ENCODE assay signal across 27 cellular contexts in genomic region chr11:92489831-92490399, GRCh38.
"Had no signal": no experiment of that assay in that cellular context is flagged by ENCODE, and none has a peak within 500 bp of the region (broad histone marks: within the 10 kb centered on the region; RNA-seq: fewer than 3 reads in every experiment).

No MANE protein-coding gene starts in this region.

- H3K36me3 Mint-ChIP-seq: immature natural killer cell; naive thymus-derived CD8-positive, alpha-beta T cell; stimulated activated naive B cell treated with anti-CD40 and anti-IgM and Interleukin-4, amounts not matched to agents 10 μg/mL and 1 μg/mL and 100 μg/mL, for 72 hours had no signal

- H3K27ac Mint-ChIP-seq: immature natural killer cell; naive thymus-derived CD8-positive, alpha-beta T cell; nephron; stimulated activated naive B cell treated with anti-CD40 and anti-IgM and Interleukin-4, amounts not matched to agents 10 μg/mL and 1 μg/mL and 100 μg/mL, for 72 hours had no signal

- H3K27me3 Mint-ChIP-seq: naive thymus-derived CD8-positive, alpha-beta T cell; stimulated activated naive B cell treated with anti-CD40 and anti-IgM and Interleukin-4, amounts not matched to agents 10 μg/mL and 1 μg/mL and 100 μg/mL, for 72 hours had no signal

- H3K4me1 Mint-ChIP-seq: immature natural killer cell; naive thymus-derived CD8-positive, alpha-beta T cell; stimulated activated naive B cell treated with anti-CD40 and anti-IgM and Interleukin-4, amounts not matched to agents 10 μg/mL and 1 μg/mL and 100 μg/mL, for 72 hours had no signal

- H3K4me3 Mint-ChIP-seq: immature natural killer cell; naive thymus-derived CD8-positive, alpha-beta T cell; nephron; neural crest cell; stimulated activated naive B cell treated with anti-CD40 and anti-IgM and Interleukin-4, amounts not matched to agents 10 μg/mL and 1 μg/mL and 100 μg/mL, for 72 hours had no signal

- ATAC-seq: mucosa of descending colon; naive thymus-derived CD8-positive, alpha-beta T cell; pancreas; right cardiac atrium; sciatic nerve; stimulated activated naive B cell treated with anti-CD40 and anti-IgM and Interleukin-4, amounts not matched to agents 10 μg/mL and 1 μg/mL and 100 μg/mL, for 72 hours; stimulated activated naive CD8-positive, alpha-beta T cell treated with anti-CD3 and anti-CD28 coated beads, Interleukin-15, Interleukin-2, amounts not matched to agents 100 U/mL and 50 U/mL, for 24 hours; upper lobe of right lung had no signal

- DNase-seq: hypothalamus; immature natural killer cell; kidney; left ventricle myocardium inferior; mesendoderm; midbrain; mucosa of descending colon; naive thymus-derived CD8-positive, alpha-beta T cell; nucleus accumbens; pancreas; posterior cingulate gyrus; retina; right cardiac atrium; stimulated activated CD4-positive, alpha-beta T cell treated with anti-CD3 and anti-CD28 coated beads, Interleukin-12 subunit alpha, Interleukin-12 subunit beta, amount 100 ng/mL, for 4 hours; stimulated activated CD4-positive, alpha-beta T cell treated with anti-CD3 and anti-CD28 coated beads, Interleukin-15, amount 100 ng/mL, for 24 hours; stimulated activated CD4-positive, alpha-beta T cell treated with anti-CD3 and anti-CD28 coated beads, Interleukin-2, amount 100 ng/mL, for 24 hours; stimulated activated CD4-positive, alpha-beta T cell treated with anti-CD3 and anti-CD28 coated beads, Interleukin-4, amount 100 ng/mL, for 1 hour; stimulated activated naive B cell treated with anti-CD40 and anti-IgM and Interleukin-4, amounts not matched to agents 10 μg/mL and 1 μg/mL and 100 μg/mL, for 72 hours; stimulated activated naive CD8-positive, alpha-beta T cell treated with anti-CD3 and anti-CD28 coated beads, Interleukin-15, Interleukin-2, amounts not matched to agents 100 U/mL and 50 U/mL, for 24 hours; stomach; testis; thyroid gland; trophoblast cell; upper lobe of right lung had no signal

- H3K9me3 Mint-ChIP-seq: naive thymus-derived CD8-positive, alpha-beta T cell; nephron; neural crest cell; stimulated activated naive B cell treated with anti-CD40 and anti-IgM and Interleukin-4, amounts not matched to agents 10 μg/mL and 1 μg/mL and 100 μg/mL, for 72 hours had no signal
